Comparison of ENCODE assay signal across 8 cellular contexts in the genomic region with DNA sequence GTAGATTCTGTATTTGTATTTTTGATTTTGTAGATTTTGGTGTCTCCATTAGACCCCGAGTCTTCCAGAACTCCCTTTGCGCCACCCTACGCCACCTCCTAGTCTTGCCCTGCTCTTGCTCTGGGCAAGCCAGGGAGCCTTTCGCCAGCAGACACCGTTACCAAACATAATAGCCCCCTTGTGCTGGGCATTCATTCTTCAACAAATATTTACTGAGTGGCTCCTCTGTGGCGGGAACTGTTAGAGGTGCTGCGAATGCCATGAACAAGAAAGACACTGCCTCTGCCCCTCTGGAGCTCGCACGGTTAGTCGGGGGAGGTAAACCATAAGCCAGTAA. TPM values are rescaled to one million over a fixed set of nuclear protein-coding genes. Genes with fewer than 3 reads are reported as not detected.
DNase-seq lines count a peak whose midpoint lies in the region; ATAC-seq and TF ChIP-seq lines count a peak whose summit lies in the region.

No MANE protein-coding gene starts in this region.

- peak overlapping the region; percentile 92 for H3K27ac ChIP-seq in 22Rv1
- peak overlapping the region; percentile 89 for H3K27ac ChIP-seq in VCaP
- H3K27ac ChIP-seq in skeletal muscle tissue (ENCODE audit: low read depth, low read length), result peak overlapping the region; percentile 76

- CTCF ChIA-PET in HEK293T (lab: Yijun Ruan, JAX), result interaction anchor here (0.6 to 1.6 kb wide), 3 partner anchors 15 to 29 kb away, joined by 3 to 5 read pairs (median 4); no protein-coding TSS in a partner anchor

- peaks cover 40 to 43% (median 41%) of the 10 kb centered on the region in 3 donors for H3K4me1 ChIP-seq in skeletal muscle tissue (ENCODE audit: control insufficient read depth in 3 of 3, insufficient read depth in 3 of 3, low read length in 3 of 3)

- H3K36me3 ChIP-seq in H7 (replicated peaks; ENCODE audit: control insufficient read depth, insufficient read depth, low read length), result peaks cover 14% of the 10 kb centered on the region
- no peaks in the 10 kb centered on the region for H3K36me3 ChIP-seq in skeletal muscle tissue (ENCODE audit: control insufficient read depth in 3 of 3, insufficient read depth in 3 of 3, low read length in 3 of 3)

- ATAC-seq in HG03196 (IDR thresholded peaks at IDR 0.05; ENCODE audit: unreplicated experiment) (no peak), GM21737 (IDR thresholded peaks at IDR 0.05; ENCODE audit: unreplicated experiment) (no peak)

- no peaks in the 10 kb centered on the region for H3K27me3 ChIP-seq in H7 (ENCODE audit: control insufficient read depth, insufficient read depth, low read length)
- no peaks in the 10 kb centered on the region for H3K27me3 ChIP-seq in skeletal muscle tissue (ENCODE audit: control insufficient read depth in 3 of 3, insufficient read depth in 3 of 3, low read length in 3 of 3)

- DNase-seq in H7 (no peak), head of caudate nucleus (peak in 36 of 42 donors; percentile 23 to 78 (median 51)), HEK293T (ENCODE audit: extremely low spot score) (no peak)

- peak overlapping the region; percentile 62 for H3K4me3 ChIP-seq in H7 (ENCODE audit: insufficient read depth, low read depth, low read length)
- H3K4me3 ChIP-seq in skeletal muscle tissue (ENCODE audit: low read length in 3 of 3), result peak overlapping the region; percentile 71 to 94 (median 91)

- POLR2A ChIA-PET in HEK293T (lab: Yijun Ruan, JAX), result interaction anchor here (0.9 to 2.5 kb wide), 11 partner anchors 9 to 194 kb away, joined by 3 to 12 read pairs (median 6); a partner anchor contains a TSS

- peak overlapping the region; percentile 25 to 89 (median 69) for H3K9ac ChIP-seq in skeletal muscle tissue (ENCODE audit: low read depth in 1 of 3, low read length in 3 of 3)

- TF ChIP-seq CTCF in 22Rv1 (IDR thresholded peaks at IDR 0.05), result no peak
- TF ChIP-seq CTCF in VCaP (conservative IDR thresholded peaks at IDR 0.05), result no peak

- no peaks in the 10 kb centered on the region for H3K9me3 ChIP-seq in skeletal muscle tissue (ENCODE audit: control insufficient read depth in 3 of 3, low read length in 3 of 3)

- intact Hi-C loops in head of caudate nucleus (cut with DNase I), result no loop called here

TF ChIP-seq in HEK293T, 16 proteins besides CTCF, POLR2A, EP300 and RAD21:
- TF ChIP-seq TARDBP (IDR thresholded peaks at IDR 0.05), result no peak
- no peak for TF ChIP-seq BHLHE40 (IDR thresholded peaks at IDR 0.05; ENCODE audit: borderline replicate concordance)
- no peak for TF ChIP-seq SUZ12 (IDR thresholded peaks at IDR 0.05)
- no peak for TF ChIP-seq CTBP1 (IDR thresholded peaks at IDR 0.05; ENCODE audit: borderline replicate concordance)
- TF ChIP-seq NFRKB (IDR thresholded peaks at IDR 0.05), result no peak
- no peak for TF ChIP-seq HDGF (IDR thresholded peaks at IDR 0.05; ENCODE audit: borderline replicate concordance)
- no peak for TF ChIP-seq FOXM1 (IDR thresholded peaks at IDR 0.05; ENCODE audit: borderline replicate concordance)
- no peak for TF ChIP-seq LEF1 (IDR thresholded peaks at IDR 0.05; ENCODE audit: borderline replicate concordance)
- TF ChIP-seq ZNF384 (IDR thresholded peaks at IDR 0.05), result no peak
- TF ChIP-seq L3MBTL2 (conservative IDR thresholded peaks at IDR 0.05), result no peak
- no peak for TF ChIP-seq FOXA1 (IDR thresholded peaks at IDR 0.05)
- TF ChIP-seq, protein P1, sequence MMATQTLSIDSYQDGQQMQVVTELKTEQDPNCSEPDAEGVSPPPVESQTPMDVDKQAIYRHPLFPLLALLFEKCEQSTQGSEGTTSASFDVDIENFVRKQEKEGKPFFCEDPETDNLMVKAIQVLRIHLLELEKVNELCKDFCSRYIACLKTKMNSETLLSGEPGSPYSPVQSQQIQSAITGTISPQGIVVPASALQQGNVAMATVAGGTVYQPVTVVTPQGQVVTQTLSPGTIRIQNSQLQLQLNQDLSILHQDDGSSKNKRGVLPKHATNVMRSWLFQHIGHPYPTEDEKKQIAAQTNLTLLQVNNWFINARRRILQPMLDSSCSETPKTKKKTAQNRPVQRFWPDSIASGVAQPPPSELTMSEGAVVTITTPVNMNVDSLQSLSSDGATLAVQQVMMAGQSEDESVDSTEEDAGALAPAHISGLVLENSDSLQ (IDR thresholded peaks at IDR 0.05), result no peak
- TF ChIP-seq SP1 (IDR thresholded peaks at IDR 0.05), result no peak

RNA-seq across cellular contexts. Expression of a gene that starts 0.8 kb away (rescaled TPM):
- 56.8 and 63.2 TPM in 2 replicates for total RNA-seq in H7 (2014; rRNA removed; shearing (Covaris generic))
- 15.7 TPM for total RNA-seq in skeletal muscle tissue

RNA-seq across cellular contexts. Expression of a gene that starts 52.3 kb away (rescaled TPM):
- 18.8 and 22.5 TPM in 2 replicates for total RNA-seq in H7 (2014; rRNA removed; shearing (Covaris generic))
- total RNA-seq in skeletal muscle tissue, result 11.0 TPM

Comparison
In these comparisons a context has a peak if more than half of its experiments do, and no peak if none do; other contexts are left out.
1. DNase-seq: peak in head of caudate nucleus (36 of 42); none in H7 (single experiment) and HEK293T (single experiment).
2. Peak in every context shown above with its lines, with median percentiles within 50 percentile points of each other: H3K27ac ChIP-seq.